Comparison of ENCODE assay signal across 14 cellular contexts in genomic region chr2:218536804-218537494, GRCh38.
"Had no signal": no experiment of that assay in that cellular context is flagged by ENCODE, and none has a peak within 500 bp of the region (broad histone marks: within the 10 kb centered on the region; RNA-seq: fewer than 3 reads in every experiment).

No MANE protein-coding gene starts in this region.

- H3K36me3 ChIP-seq: uterus had no signal

- H3K9me3 ChIP-seq: ascending aorta, uterus had no signal

- ATAC-seq: activated CD4-positive, CD25-positive, alpha-beta regulatory T cell treated with anti-CD3 and anti-CD28 coated beads, Interleukin-2, amount 50 U/mL, for 24 hours; activated CD8-positive, alpha-beta memory T cell treated with anti-CD3 and anti-CD28 coated beads, Interleukin-2, amount 10 ng/mL, durations not matched to agents 7 days and 5 days; activated T-cell treated with anti-CD3 and anti-CD28 coated beads, Interleukin-2, amount 50 U/mL, for 4 hours had no signal

- H3K4me1 ChIP-seq: ascending aorta, parathyroid adenoma, uterus had no signal

- DNase-seq: activated CD4-positive, alpha-beta T cell treated with anti-CD3 and anti-CD28 coated beads, Interleukin-2, amount 50 U/mL, for 48 hours; activated CD8-positive, alpha-beta memory T cell treated with anti-CD3 and anti-CD28 coated beads, Interleukin-2, amount 10 ng/mL, durations not matched to agents 7 days and 5 days; activated gamma-delta T cell; activated naive CD8-positive, alpha-beta T cell treated with anti-CD3 and anti-CD28 coated beads, Interleukin-2, amount 10 ng/mL, durations not matched to agents 7 days and 5 days; activated T-cell treated with anti-CD3 and anti-CD28 coated beads, Interleukin-2, amount 50 U/mL, for 4 hours; effector memory CD4-positive, alpha-beta T cell; midbrain; retina; uterus had no signal

- H3K27me3 ChIP-seq: ascending aorta, cardiac muscle cell, uterus had no signal

- H3K27ac ChIP-seq: ascending aorta, cardiac muscle cell, parathyroid adenoma, uterus had no signal

- H3K4me3 ChIP-seq: ascending aorta, cardiac muscle cell, uterus had no signal

- FAIRE-seq: colon had no signal
